In the genomic region with DNA sequence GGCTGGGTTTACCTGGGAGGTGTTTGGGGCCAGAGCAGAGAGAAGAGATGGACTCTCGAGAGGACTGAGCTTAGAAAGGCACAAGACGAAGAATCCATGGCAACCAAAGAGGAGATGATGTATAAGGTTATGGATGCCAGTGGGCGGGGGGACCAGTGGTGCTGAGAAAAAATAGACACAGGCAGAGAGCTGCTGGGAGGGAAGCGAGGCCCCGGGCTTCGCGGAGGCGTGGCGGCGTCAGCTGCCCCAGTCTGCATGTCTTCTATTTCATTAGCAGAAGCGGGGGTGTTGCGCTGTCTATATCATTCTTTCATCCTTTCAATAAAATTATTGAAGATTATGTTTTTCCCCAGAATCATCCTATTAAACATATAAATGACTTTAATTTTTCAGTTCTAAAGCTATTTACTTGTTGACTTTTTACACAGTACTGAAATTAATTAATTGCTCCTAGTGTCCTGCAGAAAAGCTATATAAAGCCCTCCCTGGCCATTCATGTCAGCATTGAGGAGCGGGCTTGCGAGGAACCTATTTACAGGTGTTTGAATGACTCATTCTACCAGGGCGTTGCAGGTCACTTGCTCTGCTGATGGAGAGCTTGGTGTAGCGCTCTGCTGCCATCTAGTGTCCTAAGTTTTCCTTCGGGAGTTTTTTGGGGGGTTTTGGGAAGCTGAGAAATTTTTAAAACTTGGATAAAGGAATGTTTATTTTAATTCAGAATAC, we compare ENCODE assay signal across 8 cellular contexts. TPM values are rescaled to one million over a fixed set of nuclear protein-coding genes. Genes with fewer than 3 reads are reported as not detected.
DNase-seq lines count a peak whose midpoint lies in the region; ATAC-seq and TF ChIP-seq lines count a peak whose summit lies in the region.

No MANE protein-coding gene starts in this region.

- H3K27me3 Mint-ChIP-seq in activated T-helper 17 cell treated with anti-CD3 and anti-CD28 coated beads, Interleukin-2, amount 50 U/mL, for 72 hours = no peaks in the 10 kb centered on the region

- no peaks in the 10 kb centered on the region for H4K20me1 ChIP-seq in PC-9 (ENCODE audit: insufficient read depth)
- H4K20me1 ChIP-seq in osteoblast (ENCODE audit: insufficient read depth, low read length) = peaks cover 7% of the 10 kb centered on the region

- H3K79me2 ChIP-seq in PC-9 (ENCODE audit: low read depth) (peaks cover 24% of the 10 kb centered on the region), osteoblast (ENCODE audit: insufficient read depth, low read length) (no peaks in the 10 kb centered on the region)

- WGBS in upper lobe of left lung, 2 donors = 67% methylated on average over 17 of the region's 17 CpGs

- no peak overlapping the region for H3K27ac Mint-ChIP-seq in activated T-helper 17 cell treated with anti-CD3 and anti-CD28 coated beads, Interleukin-2, amount 50 U/mL, for 72 hours

- no TSS peak for BruUV-seq in PC-9 (replicated peaks; lab: Mats Ljungman, UMichigan)

- H3K36me3 Mint-ChIP-seq in activated T-helper 17 cell treated with anti-CD3 and anti-CD28 coated beads, Interleukin-2, amount 50 U/mL, for 72 hours (ENCODE audit: low read depth) = peaks cover 13% of the 10 kb centered on the region

- no peak overlapping the region for H3K27ac ChIP-seq in AG04450 (ENCODE audit: low read depth, low read length)
- no peak overlapping the region for H3K27ac ChIP-seq in PC-9
- no peak overlapping the region for H3K27ac ChIP-seq in osteoblast (ENCODE audit: low read depth, low read length)
- H3K27ac ChIP-seq in upper lobe of left lung = no peak overlapping the region

- DNase-seq in AG04450 (ENCODE audit: low read depth, low spot score) = peak; percentile 34
- DNase-seq in HS-5 (ENCODE audit: low read depth) = peak; percentile 10
- peak; percentile 74 to 79 for DNase-seq in PC-9
- DNase-seq in fibroblast of the conjunctiva (ENCODE audit: low read depth) = peak; percentile 39
- peak; percentile 91 for DNase-seq in osteoblast (ENCODE audit: insufficient read length, low spot score, missing footprints)
- DNase-seq in upper lobe of left lung = peak; percentile 75 to 76

- peaks cover 31% of the 10 kb centered on the region for H3F3A ChIP-seq in PC-9 (ENCODE audit: insufficient read depth, low read depth)

- H3K9me3 Mint-ChIP-seq in activated T-helper 17 cell treated with anti-CD3 and anti-CD28 coated beads, Interleukin-2, amount 50 U/mL, for 72 hours = no peaks in the 10 kb centered on the region

- TF ChIP-seq EP300 in upper lobe of left lung (IDR thresholded peaks at IDR 0.05) = no peak

- TF ChIP-seq POLR2A in GM18505 (IDR thresholded peaks at IDR 0.05; ENCODE audit: borderline replicate concordance, extremely low read depth, insufficient read depth, insufficient read length) = no peak
- no peak for TF ChIP-seq POLR2A in upper lobe of left lung (IDR thresholded peaks at IDR 0.05)

- H3K4me3 ChIP-seq in AG04450 (ENCODE audit: low read depth, low read length) = no peak overlapping the region
- no peak overlapping the region for H3K4me3 ChIP-seq in PC-9
- no peak overlapping the region for H3K4me3 ChIP-seq in osteoblast (ENCODE audit: insufficient read depth, low read length)
- no peak overlapping the region for H3K4me3 ChIP-seq in upper lobe of left lung

- no peaks in the 10 kb centered on the region for H3K9me2 ChIP-seq in PC-9 (ENCODE audit: insufficient read depth)

- TF ChIP-seq CTCF in AG04450 (IDR thresholded peaks at IDR 0.05; ENCODE audit: low read depth, low read length) = peak; percentile 93
- peak; percentile 91 for TF ChIP-seq CTCF in PC-9 (conservative IDR thresholded peaks at IDR 0.05)
- TF ChIP-seq CTCF in osteoblast (IDR thresholded peaks at IDR 0.05; ENCODE audit: extremely low read depth, low read depth, low read length) = peak; percentile 88
- peak; percentile 30 to 76 (median 70) for TF ChIP-seq CTCF in upper lobe of left lung (IDR thresholded peaks at IDR 0.05)

- H2AFZ ChIP-seq in PC-9 (no peak overlapping the region), osteoblast (ENCODE audit: low read length) (no peak overlapping the region)

- H3K9me3 ChIP-seq in AG04450 (ENCODE audit: control insufficient read depth, insufficient read depth, low read length) = no peaks in the 10 kb centered on the region; the same call in 1 of the 2 replicates
- H3K9me3 ChIP-seq in PC-9 (ENCODE audit: insufficient read depth, low read depth) = no peaks in the 10 kb centered on the region
- no peaks in the 10 kb centered on the region for H3K9me3 ChIP-seq in osteoblast (ENCODE audit: low read depth, low read length)
- no peaks in the 10 kb centered on the region for H3K9me3 ChIP-seq in upper lobe of left lung

- H3K4me3 Mint-ChIP-seq in activated T-helper 17 cell treated with anti-CD3 and anti-CD28 coated beads, Interleukin-2, amount 50 U/mL, for 72 hours = no peak overlapping the region

- no peak overlapping the region for H3K4me2 ChIP-seq in PC-9
- H3K4me2 ChIP-seq in osteoblast (ENCODE audit: insufficient read depth, low read length) = no peak overlapping the region

- peaks cover 8% of the 10 kb centered on the region; the same call in 1 of the 2 replicates for H3K36me3 ChIP-seq in PC-9 (ENCODE audit: low read depth)
- no peaks in the 10 kb centered on the region for H3K36me3 ChIP-seq in osteoblast (ENCODE audit: insufficient read depth, low read length)
- peaks cover 0 to 23% (median 7%) of the 10 kb centered on the region in 4 donors for H3K36me3 ChIP-seq in upper lobe of left lung

- intact Hi-C loops in PC-9 (cut with micrococcal nuclease; ENCODE audit: unreplicated experiment) = loop anchor here (1.0 to 5.0 kb wide), 5 partner anchors 62 to 1051 kb away; a partner anchor contains a TSS

- POLR2A ChIA-PET in AG04450 (lab: Yijun Ruan, JAX) = interaction anchor here (0.6 to 2.0 kb wide), 3 partner anchors 49 to 147 kb away, joined by 4 to 6 read pairs (median 5); no protein-coding TSS in a partner anchor
- POLR2A ChIA-PET in PC-9 (lab: Charles Lee; ENCODE audit: unreplicated experiment) = interaction anchor here (0.6 to 0.7 kb wide), 2 partner anchors 53 to 60 kb away, joined by 4 read pairs; no protein-coding TSS in a partner anchor

- peak; percentile 74 for ATAC-seq in GM18505 (IDR thresholded peaks at IDR 0.05; ENCODE audit: unreplicated experiment)
- peak; percentile 86 for ATAC-seq in activated T-helper 17 cell treated with anti-CD3 and anti-CD28 coated beads, Interleukin-2, amount 50 U/mL, for 72 hours (replicated peaks)
- ATAC-seq in upper lobe of left lung (ENCODE audit: low FRiP score in 2 of 2) = peak; percentile 65 to 76

- CTCF ChIA-PET in AG04450 (lab: Charles Lee) = interaction anchor here (0.5 to 10.3 kb wide), 58 partner anchors 10 to 1064 kb away, joined by 3 to 474 read pairs (median 5); a partner anchor contains a TSS
- CTCF ChIA-PET in PC-9 (lab: Charles Lee) = interaction anchor here (0.6 to 1.9 kb wide), 8 partner anchors 10 to 1571 kb away, joined by 3 to 33 read pairs (median 5); no protein-coding TSS in a partner anchor

- H3K4me1 ChIP-seq in PC-9 (replicated peaks; ENCODE audit: insufficient read depth) (peaks cover 18% of the 10 kb centered on the region), osteoblast (ENCODE audit: insufficient read depth, low read length) (peaks cover 3% of the 10 kb centered on the region), upper lobe of left lung (peaks cover 5 to 9% (median 5%) of the 10 kb centered on the region in 4 donors)

- H3K4me1 Mint-ChIP-seq in activated T-helper 17 cell treated with anti-CD3 and anti-CD28 coated beads, Interleukin-2, amount 50 U/mL, for 72 hours = peaks cover 7% of the 10 kb centered on the region

- H3K27me3 ChIP-seq in AG04450 (ENCODE audit: control insufficient read depth, insufficient read depth, low read length) (no peaks in the 10 kb centered on the region), PC-9 (ENCODE audit: insufficient read depth, low read depth) (no peaks in the 10 kb centered on the region), osteoblast (ENCODE audit: insufficient read depth, low read length) (no peaks in the 10 kb centered on the region), upper lobe of left lung (no peaks in the 10 kb centered on the region)

RNA-seq across cellular contexts. Expression of a gene that starts 42.9 kb away (rescaled TPM):
- not detected in 2 replicates for polyA plus RNA-seq in AG04450 (2011; rRNA removed)
- polyA minus RNA-seq in AG04450 (2011; rRNA and poly(A)+ RNA removed) = not detected in 2 replicates
- 0.53 and 0.79 TPM in 2 replicates for total RNA-seq in PC-9 (2021)
- not detected for total RNA-seq in activated T-helper 17 cell treated with anti-CD3 and anti-CD28 coated beads, Interleukin-2, amount 50 U/mL, for 72 hours
- total RNA-seq in osteoblast = not detected in 2 replicates
- total RNA-seq in upper lobe of left lung = 10 to 100 TPM in 1 of 6 donors, 1 to 10 TPM in 4, not detected in 1; 2.4 to 20.1 (median 3.5) TPM

Comparison
In these comparisons a context has a peak if more than half of its experiments do, and no peak if none do; other contexts are left out.
1. DNase-seq: peak in every context shown above with its lines; median percentile 91 in osteoblast; 76 in PC-9; 76 in upper lobe of left lung; 39 in fibroblast of the conjunctiva; 34 in AG04450; 10 in HS-5.